ENCODE assay signal across 8 cellular contexts in genomic region chr11:67847896-67848875, GRCh38.
A peak's percentile ranks its signal among the peaks of the same experiment; 100 is the strongest.
DNase-seq lines count a peak whose midpoint lies in the region; ATAC-seq, FAIRE-seq and TF ChIP-seq lines count a peak whose summit lies in the region.
"Not testable (repeated sequence)": the region's sequence is repeated elsewhere in the genome, so short reads cannot be mapped to it uniquely, and the experiment has no call there.

No MANE protein-coding gene starts in this region.

- H3K27me3 Mint-ChIP-seq in brain = not testable (repeated sequence)

- H3K4me1 Mint-ChIP-seq in brain = peaks cover 24% of the 10 kb centered on the region

- TF ChIP-seq POLR2A in Peyer's patch (IDR thresholded peaks at IDR 0.05) = not testable (repeated sequence)

- DNase-seq in BE2C; GM06990 (ENCODE audit: extremely low read depth, insufficient read length); Peyer's patch; fibroblast of pulmonary artery (ENCODE audit: low read depth); lower lobe of right lung: not testable (repeated sequence)
- DNase-seq in small intestine = peak; percentile 40

- not testable (repeated sequence) for H3K4me1 ChIP-seq in BE2C; Peyer's patch; lower lobe of right lung; small intestine (ENCODE audit: control insufficient read depth in 2 of 2, insufficient read depth in 1 of 2, low read depth in 1 of 2, low read length in 1 of 2)

- H3K27ac Mint-ChIP-seq in brain = not testable (repeated sequence)

- not testable (repeated sequence) for H3K4me3 ChIP-seq in BE2C (ENCODE audit: low read depth, low read length); GM06990 (replicated peaks; ENCODE audit: low read depth, low read length); fibroblast of pulmonary artery (replicated peaks; ENCODE audit: low read depth, low read length); small intestine (ENCODE audit: low read depth in 1 of 2, low read length in 2 of 2)
- peak overlapping the region in 1 of 4 donors; percentile 26 for H3K4me3 ChIP-seq in Peyer's patch
- peak overlapping the region; percentile 46 for H3K4me3 ChIP-seq in lower lobe of right lung

- H3K36me3 Mint-ChIP-seq in brain = not testable (repeated sequence)

- peak; percentile 48 for TF ChIP-seq CTCF in BE2C (IDR thresholded peaks at IDR 0.05; ENCODE audit: low read depth, low read length)
- peak; percentile 42 for TF ChIP-seq CTCF in GM06990 (IDR thresholded peaks at IDR 0.05; ENCODE audit: insufficient read depth, low read length, poor library complexity, severe bottlenecking)
- peak; percentile 28; the same call in 1 of the 2 replicates for TF ChIP-seq CTCF in LNCAP (IDR thresholded peaks at IDR 0.05)
- peak in 4 of 6 experiments; percentile 2 to 38 (median 24) for TF ChIP-seq CTCF in Peyer's patch (IDR thresholded peaks at IDR 0.05)
- peak; percentile 46 to 63 for TF ChIP-seq CTCF in brain (conservative IDR thresholded peaks at IDR 0.05)
- TF ChIP-seq CTCF in fibroblast of pulmonary artery (IDR thresholded peaks at IDR 0.05; ENCODE audit: low read length, missing control alignments) = peak; percentile 29
- TF ChIP-seq CTCF in lower lobe of right lung (IDR thresholded peaks at IDR 0.05) = peak; percentile 27

- intact Hi-C loops in lower lobe of right lung (cut with DNase I) = not testable (repeated sequence)

- ATAC-seq in lower lobe of right lung = not testable (repeated sequence)

- not testable (repeated sequence) for FAIRE-seq in small intestine (lab: Jason Lieb, UNC)

- H3K27ac ChIP-seq in Peyer's patch; small intestine (ENCODE audit: low read depth in 1 of 2, low read length in 1 of 2): not testable (repeated sequence)
- H3K27ac ChIP-seq in lower lobe of right lung = peak overlapping the region; percentile 83

- H3K36me3 ChIP-seq in BE2C; GM06990 (ENCODE audit: control insufficient read depth, insufficient read depth, low read length); Peyer's patch; lower lobe of right lung; small intestine (ENCODE audit: control insufficient read depth in 2 of 2, insufficient read depth in 2 of 2, low read length in 2 of 2): not testable (repeated sequence)

- not testable (repeated sequence) for H3K27me3 ChIP-seq in BE2C; GM06990 (replicated peaks; ENCODE audit: control insufficient read depth, insufficient read depth, low read length); Peyer's patch; lower lobe of right lung (ENCODE audit: low read depth); small intestine (ENCODE audit: control insufficient read depth in 2 of 2, insufficient read depth in 2 of 2, low read length in 2 of 2)

- not testable (repeated sequence) for H3K9me3 Mint-ChIP-seq in brain

- WGBS in small intestine, 3 donors = 10 to 55% (median 31%) methylated on average over 25 of the region's 25 CpGs

- H3K4me3 Mint-ChIP-seq in brain = not testable (repeated sequence)

- not testable (repeated sequence) for H3K9me3 ChIP-seq in BE2C; Peyer's patch; lower lobe of right lung; small intestine (ENCODE audit: control insufficient read depth, low read depth)
